1 cellular context compared by ENCODE assay signal in genomic region chr19:3503036-3503572, GRCh38.
TF ChIP-seq lines count a peak whose summit lies in the region.

No MANE protein-coding gene starts in this region.

TF ChIP-seq in HepG2, 621 proteins besides CTCF, POLR2A, EP300 and RAD21:
- TF ChIP-seq FOXA3 (CRISPR knock-in tag; IDR thresholded peaks at IDR 0.05) (peak; percentile 22; the same call in 1 of the 2 replicates), PBX2 (CRISPR knock-in tag; IDR thresholded peaks at IDR 0.05) (no peak), REL (CRISPR knock-in tag; conservative IDR thresholded peaks at IDR 0.05) (no peak), SALL2 (CRISPR knock-in tag; IDR thresholded peaks at IDR 0.05) (no peak), NAIF1 (CRISPR knock-in tag; IDR thresholded peaks at IDR 0.05; ENCODE audit: borderline replicate concordance) (no peak), ZNF33A (CRISPR knock-in tag; IDR thresholded peaks at IDR 0.05; ENCODE audit: borderline replicate concordance) (no peak), ZNF687 (CRISPR knock-in tag; IDR thresholded peaks at IDR 0.05) (peak; percentile 44), FOXA1 (IDR thresholded peaks at IDR 0.05) (no peak), FOXA1 (CRISPR knock-in tag; IDR thresholded peaks at IDR 0.05) (0 out of 2 replicates have a peak, but pooled peaks have one; percentile 11), CREB1 (IDR thresholded peaks at IDR 0.05) (0 out of 2 replicates have a peak, but pooled peaks have one; percentile 13), CREB1 (CRISPR knock-in tag; IDR thresholded peaks at IDR 0.05) (no peak), SNAPC4 (CRISPR knock-in tag; IDR thresholded peaks at IDR 0.05) (no peak), ATF6 (CRISPR knock-in tag; conservative IDR thresholded peaks at IDR 0.05) (no peak), ZNF556 (CRISPR knock-in tag; IDR thresholded peaks at IDR 0.05; ENCODE audit: borderline replicate concordance) (no peak), RARA (CRISPR knock-in tag; IDR thresholded peaks at IDR 0.05) (peak; percentile 51; the same call in 1 of the 2 replicates), MAFF (IDR thresholded peaks at IDR 0.05; ENCODE audit: low read depth, low read length) (peak; percentile 69), SAP130 (CRISPR knock-in tag; IDR thresholded peaks at IDR 0.05; ENCODE audit: low read depth) (peak; percentile 18; the same call in 1 of the 2 replicates), KDM5B (CRISPR knock-in tag; IDR thresholded peaks at IDR 0.05; ENCODE audit: borderline replicate concordance) (peak; percentile 18; the same call in 1 of the 2 replicates), ZNF224 (CRISPR knock-in tag; IDR thresholded peaks at IDR 0.05) (no peak), XBP1 (CRISPR knock-in tag; IDR thresholded peaks at IDR 0.05) (no peak), ZNF770 (CRISPR knock-in tag; IDR thresholded peaks at IDR 0.05) (peak; percentile 76), ZNF292 (CRISPR knock-in tag; IDR thresholded peaks at IDR 0.05; ENCODE audit: borderline replicate concordance, low read depth) (0 out of 2 replicates have a peak, but pooled peaks have one; percentile 17), ZNF768 (CRISPR knock-in tag; IDR thresholded peaks at IDR 0.05) (no peak), HHEX (CRISPR knock-in tag; IDR thresholded peaks at IDR 0.05) (no peak), ZNF432 (CRISPR knock-in tag; IDR thresholded peaks at IDR 0.05; ENCODE audit: borderline replicate concordance) (no peak), MAFK (conservative IDR thresholded peaks at IDR 0.05 in 1 of 2, IDR thresholded peaks at IDR 0.05 in 1 of 2; ENCODE audit: low read length in 2 of 2) (peak; percentile 69 to 71)
